Comparison of ENCODE assay signal across 10 cellular contexts in genomic region chr5:133977858-133978257, GRCh38. TPM values are rescaled to one million over a fixed set of nuclear protein-coding genes. Genes with fewer than 3 reads are reported as not detected.
DNase-seq lines count a peak whose midpoint lies in the region; ATAC-seq and TF ChIP-seq lines count a peak whose summit lies in the region.
"Had no signal": no experiment of that assay in that cellular context is flagged by ENCODE, and none has a peak within 500 bp of the region (broad histone marks: within the 10 kb centered on the region; RNA-seq: fewer than 3 reads in every experiment).

No MANE protein-coding gene starts in this region.

- H3K9me3 Mint-ChIP-seq in activated T-cell treated with anti-CD3 and anti-CD28 coated beads, Interleukin-2, amount 50 U/mL, for 24 hours: no peaks in the 10 kb centered on the region
- H3K9me3 Mint-ChIP-seq: neural crest cell had no signal

- H3K36me3 ChIP-seq in SJCRH30: peaks cover 76% of the 10 kb centered on the region
- peaks cover 2 to 55% of the 10 kb centered on the region in 2 donors for H3K36me3 ChIP-seq in gastrocnemius medialis

- ATAC-seq in gastrocnemius medialis: no peak
- no peak for ATAC-seq in GM18909 (IDR thresholded peaks at IDR 0.05; ENCODE audit: poor library complexity, unreplicated experiment)
- no peak for ATAC-seq in HG03108 (IDR thresholded peaks at IDR 0.05; ENCODE audit: unreplicated experiment)
- ATAC-seq in GM21526 (IDR thresholded peaks at IDR 0.05; ENCODE audit: low FRiP score, unreplicated experiment): no peak

- H3K4me3 Mint-ChIP-seq in activated T-cell treated with anti-CD3 and anti-CD28 coated beads, Interleukin-2, amount 50 U/mL, for 24 hours: no peak overlapping the region
- H3K4me3 Mint-ChIP-seq: neural crest cell had no signal

- TF ChIP-seq POLR2A in gastrocnemius medialis (IDR thresholded peaks at IDR 0.05): no peak

- H3K9me3 ChIP-seq in SJCRH30 (replicated peaks) (no peaks in the 10 kb centered on the region), gastrocnemius medialis (no peaks in the 10 kb centered on the region)

- H3K4me1 ChIP-seq in SJCRH30 (peaks cover 24% of the 10 kb centered on the region), gastrocnemius medialis (peaks cover 42 to 51% of the 10 kb centered on the region in 2 donors)

- H3K27me3 ChIP-seq in SJCRH30: no peaks in the 10 kb centered on the region
- no peaks in the 10 kb centered on the region for H3K27me3 ChIP-seq in gastrocnemius medialis

- in situ Hi-C loops in gastrocnemius medialis (cut with MboI; ENCODE audit: low sequenced_read_pairs in 4 of 4): no loop called here

- no peaks in the 10 kb centered on the region for H3K27me3 Mint-ChIP-seq in activated T-cell treated with anti-CD3 and anti-CD28 coated beads, Interleukin-2, amount 50 U/mL, for 24 hours

- peaks cover 96% of the 10 kb centered on the region for H3K36me3 Mint-ChIP-seq in activated T-cell treated with anti-CD3 and anti-CD28 coated beads, Interleukin-2, amount 50 U/mL, for 24 hours (ENCODE audit: low read depth)

- TF ChIP-seq CTCF in gastrocnemius medialis (IDR thresholded peaks at IDR 0.05 in 4 of 5, conservative IDR thresholded peaks at IDR 0.05 in 1 of 5): no peak

- H3K27ac ChIP-seq in SJCRH30 (peak overlapping the region; percentile 33; the same call in 1 of the 2 replicates), gastrocnemius medialis (peak overlapping the region; percentile 47 to 78 (median 60))

- H3K27ac Mint-ChIP-seq in activated T-cell treated with anti-CD3 and anti-CD28 coated beads, Interleukin-2, amount 50 U/mL, for 24 hours: peak overlapping the region; percentile 85

- intact Hi-C loops in gastrocnemius medialis (cut with DNase I; ENCODE audit: low total_unique reads): no loop called here

- H3K4me1 Mint-ChIP-seq in activated T-cell treated with anti-CD3 and anti-CD28 coated beads, Interleukin-2, amount 50 U/mL, for 24 hours (ENCODE audit: low read depth): peaks cover 35% of the 10 kb centered on the region
- H3K4me1 Mint-ChIP-seq: neural crest cell had no signal

- DNase-seq in activated T-cell treated with anti-CD3 and anti-CD28 coated beads, Interleukin-2, amount 50 U/mL, for 24 hours: no peak
- no peak for DNase-seq in activated T-cell treated with anti-CD3 and anti-CD28 coated beads, Interleukin-2, amount 50 U/mL, for 48 hours
- no peak for DNase-seq in SJCRH30
- DNase-seq in dermis blood vessel endothelial cell: peak; percentile 41
- DNase-seq in gastrocnemius medialis: no peak
- DNase-seq: activated naive CD4-positive, alpha-beta T cell had no signal

- H3K4me3 ChIP-seq in SJCRH30: no peak overlapping the region
- H3K4me3 ChIP-seq in gastrocnemius medialis: no peak overlapping the region

RNA-seq across cellular contexts. Expression of gene C5orf15, which starts 9.4 kb away (rescaled TPM):
- total RNA-seq in SJCRH30 (2014; rRNA removed; shearing (Covaris generic)): 78.3 and 82.3 TPM in 2 replicates
- 26.4 and 30.7 TPM in 2 replicates for total RNA-seq in dermis blood vessel endothelial cell
- total RNA-seq in gastrocnemius medialis: 10 to 100 TPM; 18.7 to 30.3 (median 24.4) TPM

RNA-seq across cellular contexts. Expression of gene VDAC1, which starts 26.9 kb away (rescaled TPM):
- total RNA-seq in SJCRH30 (2014; rRNA removed; shearing (Covaris generic)): 324 and 340 TPM in 2 replicates
- 261 and 425 TPM in 2 replicates for total RNA-seq in dermis blood vessel endothelial cell
- 100 to 1,000 TPM; 412 to 611 (median 495) TPM for total RNA-seq in gastrocnemius medialis
